29 cellular contexts compared by ENCODE assay signal in the genomic region with DNA sequence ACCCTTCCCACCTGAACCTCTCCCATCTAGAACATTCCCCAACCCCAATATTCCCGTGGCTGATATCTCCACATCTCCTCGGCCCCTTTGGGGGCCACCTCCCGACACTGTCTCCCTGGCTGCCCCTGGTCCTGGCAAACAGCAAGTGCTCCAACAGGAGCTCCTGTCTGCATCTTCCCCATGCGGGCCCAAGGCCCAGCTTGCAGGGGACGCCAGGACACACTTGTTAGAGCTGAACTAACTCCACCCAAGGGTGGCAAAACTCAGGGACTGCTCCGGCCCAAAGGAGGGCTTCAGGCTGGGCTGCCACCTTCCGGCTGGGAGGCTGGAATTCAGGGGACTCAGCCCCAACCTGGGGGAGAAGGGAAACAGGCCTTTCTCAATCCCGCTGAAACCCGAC.
DNase-seq lines count a peak whose midpoint lies in the region; ATAC-seq and TF ChIP-seq lines count a peak whose summit lies in the region.
"Had no signal": no experiment of that assay in that cellular context is flagged by ENCODE, and none has a peak within 500 bp of the region (broad histone marks: within the 10 kb centered on the region; RNA-seq: fewer than 3 reads in every experiment).

No MANE protein-coding gene starts in this region.

- no peaks in the 10 kb centered on the region for H3K4me1 Mint-ChIP-seq in progenitor cell of endocrine pancreas (ENCODE audit: low read depth)

- H3K9me3 ChIP-seq in WERI-Rb-1 (ENCODE audit: severe bottlenecking) = peaks cover 7% of the 10 kb centered on the region
- H3K9me3 ChIP-seq: HAP-1 had no signal

- peaks cover 31% of the 10 kb centered on the region for H3K36me3 Mint-ChIP-seq in progenitor cell of endocrine pancreas (ENCODE audit: insufficient read depth)

- TF ChIP-seq CTCF in WERI-Rb-1 (IDR thresholded peaks at IDR 0.05; ENCODE audit: low read depth, low read length) (no peak), progenitor cell of endocrine pancreas (IDR thresholded peaks at IDR 0.05; ENCODE audit: unreplicated experiment) (no peak)

- no peak for ATAC-seq in Right ventricle myocardium superior (ENCODE audit: poor library complexity)
- no peak for ATAC-seq in left cardiac atrium
- ATAC-seq: A549; CD8-positive, alpha-beta T cell; GM12878; K562; PC-3 had no signal

- H3K36me3 ChIP-seq in WERI-Rb-1 = peaks cover 80% of the 10 kb centered on the region

- peak; percentile 27 for DNase-seq in Right ventricle myocardium superior
- DNase-seq in left cardiac atrium = no peak
- no peak for DNase-seq in WERI-Rb-1
- no peak for DNase-seq in progenitor cell of endocrine pancreas (ENCODE audit: low spot score, unreplicated experiment)
- DNase-seq in NCI-H748 (lab: John Stamatoyannopoulos, UW; ENCODE audit: unreplicated experiment) = no peak
- DNase-seq in COR-L47 (lab: John Stamatoyannopoulos, UW) = no peak
- DNase-seq in NCI-H1694 (lab: John Stamatoyannopoulos, UW) = no peak
- DNase-seq: C1 segment of cervical spinal cord; CD8-positive, alpha-beta T cell; DMS 273 treated with DMSO at 0.1 percent for 48 hours; DMS79; EL; GDM1; GOT3; HFFc6; Kasumi-1; NCI-H1092 treated with DMSO at 0.1 percent for 48 hours; NCI-H1436; NCI-H187 treated with DMSO at 0.1 percent for 48 hours; NCI-H2171 treated with DMSO at 0.1 percent for 48 hours; NCI-H345; NCI-H510A treated with DMSO at 0.1 percent for 48 hours; NCI-H774; PC-3; SHP77 had no signal

- no peaks in the 10 kb centered on the region for H3K27me3 Mint-ChIP-seq in progenitor cell of endocrine pancreas

- intact Hi-C loops in Right ventricle myocardium superior (cut with DNase I) = no loop called here
- intact Hi-C loops in left cardiac atrium (cut with DNase I) = no loop called here

- H3K4me3 Mint-ChIP-seq in progenitor cell of endocrine pancreas (ENCODE audit: low read depth) = no peak overlapping the region
- H3K4me3 Mint-ChIP-seq: CD8-positive, alpha-beta T cell; HFFc6 had no signal

- H3K27ac ChIP-seq in WERI-Rb-1 = peak overlapping the region; percentile 95
- H3K27ac ChIP-seq: A549 had no signal

- H3K4me3 ChIP-seq in WERI-Rb-1 (ENCODE audit: low read depth, low read length) = no peak overlapping the region
- H3K4me3 ChIP-seq: A549, GM12878, HAP-1, K562 had no signal

- H3K27ac Mint-ChIP-seq in progenitor cell of endocrine pancreas = peak overlapping the region; percentile 73
- H3K27ac Mint-ChIP-seq: CD8-positive, alpha-beta T cell; HFFc6 had no signal

- H3K9me3 Mint-ChIP-seq in progenitor cell of endocrine pancreas (ENCODE audit: low read depth) = peaks cover 3% of the 10 kb centered on the region
- H3K9me3 Mint-ChIP-seq: CD8-positive, alpha-beta T cell had no signal

- H3K27me3 ChIP-seq in WERI-Rb-1 (ENCODE audit: insufficient read depth, low read depth, severe bottlenecking) = no peaks in the 10 kb centered on the region
